19 cellular contexts compared by ENCODE assay signal in genomic region chr3:124818398-124819150, GRCh38.
DNase-seq lines count a peak whose midpoint lies in the region; ATAC-seq, FAIRE-seq and TF ChIP-seq lines count a peak whose summit lies in the region.
"Had no signal": no experiment of that assay in that cellular context is flagged by ENCODE, and none has a peak within 500 bp of the region (broad histone marks: within the 10 kb centered on the region; RNA-seq: fewer than 3 reads in every experiment).

No MANE protein-coding gene starts in this region.

- H3K9ac ChIP-seq in mammary epithelial cell (ENCODE audit: insufficient read depth, low read length): no peak overlapping the region

- CTCF ChIA-PET in mammary epithelial cell (lab: Charles Lee; ENCODE audit: low non-redundant PET): no interaction called here

- peaks cover 30% of the 10 kb centered on the region for H3K36me3 ChIP-seq in GM23338 (ENCODE audit: insufficient read depth)
- peaks cover 10% of the 10 kb centered on the region for H3K36me3 ChIP-seq in mammary epithelial cell (ENCODE audit: insufficient read depth, low read length)
- H3K36me3 ChIP-seq in small intestine (ENCODE audit: control insufficient read depth in 2 of 2, insufficient read depth in 2 of 2, low read length in 2 of 2): no peaks in the 10 kb centered on the region
- no peaks in the 10 kb centered on the region for H3K36me3 ChIP-seq in pancreas

- FAIRE-seq in small intestine (lab: Jason Lieb, UNC): no peak
- FAIRE-seq in pancreas (lab: Jason Lieb, UNC): no peak
- FAIRE-seq: H1 had no signal

- H3K4me1 ChIP-seq in GM23338 (ENCODE audit: insufficient read depth) (no peaks in the 10 kb centered on the region), mammary epithelial cell (ENCODE audit: insufficient read depth, low read length) (peaks cover 6% of the 10 kb centered on the region), right cardiac atrium (ENCODE audit: control insufficient read depth, insufficient read depth, low read length) (peaks cover 5% of the 10 kb centered on the region), small intestine (ENCODE audit: control insufficient read depth in 2 of 2, insufficient read depth in 1 of 2, low read depth in 1 of 2, low read length in 1 of 2) (peaks cover 5 to 8% of the 10 kb centered on the region in 2 donors), pancreas (peaks cover 0 to 12% (median 8%) of the 10 kb centered on the region in 3 donors)

- in situ Hi-C loops in mammary epithelial cell (cut with MboI; ENCODE audit: low sequenced_read_pairs in 2 of 2): no loop called here

- no peak overlapping the region for H3K4me3 Mint-ChIP-seq in GM23338
- H3K4me3 Mint-ChIP-seq: activated naive CD4-positive, alpha-beta T cell treated with anti-CD3 and anti-CD28 coated beads, Interleukin-2, amount 50 U/mL, for 24 hours had no signal

- H3K27ac ChIP-seq in GM23338 (ENCODE audit: low read depth) (0 out of 2 replicates have a peak overlapping the region, but pooled peaks have one; percentile 11), mammary epithelial cell (ENCODE audit: insufficient read depth, low read depth, low read length) (no peak overlapping the region), right cardiac atrium (ENCODE audit: low read length) (peak overlapping the region; percentile 2), small intestine (ENCODE audit: low read depth in 1 of 2, low read length in 1 of 2) (no peak overlapping the region), pancreas (no peak overlapping the region)
- H3K27ac ChIP-seq: psoas muscle had no signal

- BruUV-seq in mammary epithelial cell (replicated peaks; lab: Mats Ljungman, UMichigan): no TSS peak

- dilution Hi-C loops in mammary epithelial cell (cut with HindIII; ENCODE audit: low sequenced_read_pairs): no loop called here

- H3K4me1 Mint-ChIP-seq in GM23338: peaks cover 6% of the 10 kb centered on the region
- H3K4me1 Mint-ChIP-seq: activated naive CD4-positive, alpha-beta T cell treated with anti-CD3 and anti-CD28 coated beads, Interleukin-2, amount 50 U/mL, for 24 hours had no signal

- no peaks in the 10 kb centered on the region for H3K9me3 Mint-ChIP-seq in GM23338
- H3K9me3 Mint-ChIP-seq: activated naive CD4-positive, alpha-beta T cell treated with anti-CD3 and anti-CD28 coated beads, Interleukin-2, amount 50 U/mL, for 24 hours had no signal

- H2AFZ ChIP-seq in GM23338 (no peak overlapping the region), mammary epithelial cell (ENCODE audit: low read depth, low read length) (no peak overlapping the region)

- 24% methylated on average over 9 of the region's 10 CpGs for WGBS in mammary epithelial cell (ENCODE audit: low coverage, missing lambda C conversion rate)
- WGBS in right cardiac atrium: 66% methylated on average over 10 of the region's 10 CpGs
- 13 to 50% (median 35%) methylated on average over 10 of the region's 10 CpGs for WGBS in small intestine, 3 donors
- WGBS in pancreas, 2 donors: 82 to 88% methylated on average over 10 of the region's 10 CpGs

- H3K27me3 Mint-ChIP-seq in GM23338 (ENCODE audit: insufficient read depth, low read depth, poor library complexity): peaks cover 1% of the 10 kb centered on the region

- intact Hi-C loops in mammary epithelial cell (cut with micrococcal nuclease) (no loop called here), right cardiac atrium (cut with DNase I) (no loop called here), pancreas (cut with DNase I) (no loop called here)

- H3K36me3 Mint-ChIP-seq in GM23338 (ENCODE audit: low read depth): peaks cover 60% of the 10 kb centered on the region
- H3K36me3 Mint-ChIP-seq: activated naive CD4-positive, alpha-beta T cell treated with anti-CD3 and anti-CD28 coated beads, Interleukin-2, amount 50 U/mL, for 24 hours had no signal

- peaks cover 15% of the 10 kb centered on the region; the same call in 1 of the 2 replicates for H4K20me1 ChIP-seq in GM23338 (replicated peaks; ENCODE audit: insufficient read depth)
- H4K20me1 ChIP-seq in mammary epithelial cell (ENCODE audit: insufficient read depth, low read length): no peaks in the 10 kb centered on the region

- H3K4me3 ChIP-seq in GM23338 (no peak overlapping the region), mammary epithelial cell (replicated peaks in 1 of 3; ENCODE audit: insufficient read depth in 1 of 3, low read depth in 2 of 3, low read length in 3 of 3) (no peak overlapping the region), right cardiac atrium (ENCODE audit: low read length) (no peak overlapping the region), small intestine (ENCODE audit: low read depth in 1 of 2, low read length in 2 of 2) (no peak overlapping the region), pancreas (no peak overlapping the region)
- H3K4me3 ChIP-seq: psoas muscle, tibial nerve had no signal

- ATAC-seq in GM23338 (no peak), right cardiac atrium (no peak), HG03108 (IDR thresholded peaks at IDR 0.05; ENCODE audit: unreplicated experiment) (no peak), pancreas (no peak)

- H3F3A ChIP-seq in GM23338 (replicated peaks; ENCODE audit: low read depth): 0 out of 2 replicates have a peak, but pooled peaks cover 5% of the 10 kb centered on the region

- no peak overlapping the region for H3K27ac Mint-ChIP-seq in GM23338
- H3K27ac Mint-ChIP-seq: activated naive CD4-positive, alpha-beta T cell treated with anti-CD3 and anti-CD28 coated beads, Interleukin-2, amount 50 U/mL, for 24 hours had no signal

- no peak for TF ChIP-seq CTCF in GM23338 (conservative IDR thresholded peaks at IDR 0.05; ENCODE audit: low read depth in 2 of 2)
- TF ChIP-seq CTCF in mammary epithelial cell (conservative IDR thresholded peaks at IDR 0.05 in 1 of 2, IDR thresholded peaks at IDR 0.05 in 1 of 2; ENCODE audit: extremely low read depth in 1 of 2, insufficient read depth in 1 of 2, low read depth in 1 of 2, low read length in 2 of 2): no peak
- TF ChIP-seq CTCF in pancreas (IDR thresholded peaks at IDR 0.05): no peak

- H3K79me2 ChIP-seq in GM23338 (replicated peaks; ENCODE audit: insufficient read depth) (peaks cover 13% of the 10 kb centered on the region), mammary epithelial cell (ENCODE audit: insufficient read depth, low read length) (peaks cover 8% of the 10 kb centered on the region)

- no peaks in the 10 kb centered on the region for H3K27me3 ChIP-seq in GM23338 (ENCODE audit: insufficient read depth)
- H3K27me3 ChIP-seq in mammary epithelial cell (ENCODE audit: insufficient read depth, low read length): no peaks in the 10 kb centered on the region
- H3K27me3 ChIP-seq in right cardiac atrium (ENCODE audit: control insufficient read depth, insufficient read depth): no peaks in the 10 kb centered on the region
- no peaks in the 10 kb centered on the region for H3K27me3 ChIP-seq in small intestine (ENCODE audit: control insufficient read depth in 2 of 2, insufficient read depth in 2 of 2, low read length in 2 of 2)
- no peaks in the 10 kb centered on the region for H3K27me3 ChIP-seq in pancreas
- H3K27me3 ChIP-seq: tibial nerve had no signal

- no peak for DNase-seq in GM23338 (ENCODE audit: low spot score)
- peak; percentile 66 for DNase-seq in mammary epithelial cell
- no peak for DNase-seq in right cardiac atrium
- DNase-seq in small intestine: peak; percentile 45
- no peak for DNase-seq in pancreas
- no peak for DNase-seq in T-helper 2 cell
- no peak for DNase-seq in stimulated activated CD4-positive, alpha-beta T cell treated with anti-CD3 and anti-CD28 coated beads, Interleukin-4, amount 100 ng/mL, for 24 hours
- DNase-seq: activated CD4-positive, alpha-beta T cell treated with anti-CD3 and anti-CD28 coated beads for 4 hours; central memory CD4-positive, alpha-beta T cell; DMS153; head of caudate nucleus; NCI-H1048; NK-92 treated with Interleukin-12 subunit alpha and Interleukin-12 subunit beta, amount 100 ng/mL, for 24 hours; psoas muscle; T1000 had no signal

- no peaks in the 10 kb centered on the region for H3K9me2 ChIP-seq in GM23338 (ENCODE audit: insufficient read depth)

- H3K9me3 ChIP-seq in mammary epithelial cell (replicated peaks; ENCODE audit: insufficient read depth, low read length) (no peaks in the 10 kb centered on the region), right cardiac atrium (ENCODE audit: control insufficient read depth, low read length) (no peaks in the 10 kb centered on the region), small intestine (ENCODE audit: control insufficient read depth, low read depth) (no peaks in the 10 kb centered on the region), pancreas (no peaks in the 10 kb centered on the region)
- H3K9me3 ChIP-seq: psoas muscle, tibial nerve had no signal

- H3K4me2 ChIP-seq in GM23338 (no peak overlapping the region), mammary epithelial cell (ENCODE audit: insufficient read depth, low read depth, low read length) (no peak overlapping the region)

TF ChIP-seq in GM23338, 12 proteins besides CTCF, POLR2A, EP300 and RAD21 (continues in another document):
- TF ChIP-seq REST (IDR thresholded peaks at IDR 0.05; ENCODE audit: unreplicated experiment) (no peak), ZNF114 (CRISPR knock-in tag; IDR thresholded peaks at IDR 0.05) (no peak), EZH2phosphoT487 (IDR thresholded peaks at IDR 0.05; ENCODE audit: unreplicated experiment) (no peak), JUNB (IDR thresholded peaks at IDR 0.05; ENCODE audit: unreplicated experiment) (no peak), STAT1 (IDR thresholded peaks at IDR 0.05; ENCODE audit: unreplicated experiment) (no peak)

Comparison
In these comparisons a context has a peak if more than half of its experiments do, and no peak if none do; other contexts are left out.
1. DNase-seq: peak in mammary epithelial cell (single experiment) and small intestine (single experiment); none in GM23338 (single experiment), right cardiac atrium (0 of 3), pancreas (0 of 6), T-helper 2 cell (0 of 5) and stimulated activated CD4-positive, alpha-beta T cell treated with anti-CD3 and anti-CD28 coated beads, Interleukin-4, amount 100 ng/mL, for 24 hours (single experiment).
2. H3K27ac ChIP-seq: peak in GM23338 (single experiment) and right cardiac atrium (single experiment); none in mammary epithelial cell (single experiment), small intestine (0 of 2) and pancreas (0 of 4).